1 cellular context compared by ENCODE assay signal in the genomic region with DNA sequence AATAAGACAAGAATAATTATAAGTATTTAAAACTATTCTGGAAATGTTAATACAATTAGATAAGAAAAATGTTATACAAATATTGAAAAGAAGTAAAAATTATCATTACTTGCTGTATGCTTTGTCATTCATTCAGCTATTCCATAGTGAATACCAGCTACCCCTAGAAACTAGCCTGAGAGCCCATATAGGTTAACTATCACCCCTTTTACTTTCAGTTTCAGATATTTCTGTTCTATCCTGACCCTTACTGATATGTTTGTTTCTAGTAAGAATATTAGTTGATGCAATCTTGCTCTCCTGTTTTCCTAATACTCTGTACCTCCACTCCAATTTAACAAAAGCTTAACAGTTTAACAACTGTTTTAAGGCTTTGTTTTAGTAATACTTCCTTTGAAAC.
TF ChIP-seq lines count a peak whose summit lies in the region.

No MANE protein-coding gene starts in this region.

TF ChIP-seq in IMR-90, 13 proteins besides CTCF, POLR2A, EP300 and RAD21:
- TF ChIP-seq RCOR1 (IDR thresholded peaks at IDR 0.05; ENCODE audit: insufficient replicate concordance, low read length) (no peak), FOS (IDR thresholded peaks at IDR 0.05; ENCODE audit: low read depth, low read length) (no peak), CEBPB (IDR thresholded peaks at IDR 0.05; ENCODE audit: low read depth, low read length) (no peak), MAFK (IDR thresholded peaks at IDR 0.05; ENCODE audit: low read depth, low read length) (no peak), CHD1 (IDR thresholded peaks at IDR 0.05; ENCODE audit: low read depth, low read length) (no peak), RFX5 (IDR thresholded peaks at IDR 0.05; ENCODE audit: low read depth, low read length) (no peak), NFE2L2 (IDR thresholded peaks at IDR 0.05; ENCODE audit: low read depth, low read length) (no peak), MAZ (IDR thresholded peaks at IDR 0.05; ENCODE audit: borderline replicate concordance, low read depth, low read length) (no peak), MXI1 (IDR thresholded peaks at IDR 0.05; ENCODE audit: borderline replicate concordance, low read depth, low read length) (no peak), BHLHE40 (IDR thresholded peaks at IDR 0.05; ENCODE audit: low read depth, low read length) (no peak), ELK1 (IDR thresholded peaks at IDR 0.05; ENCODE audit: borderline replicate concordance, low read depth, low read length) (no peak), SMC3 (IDR thresholded peaks at IDR 0.05; ENCODE audit: low read depth, low read length) (no peak)
- TF ChIP-seq, protein P1, sequence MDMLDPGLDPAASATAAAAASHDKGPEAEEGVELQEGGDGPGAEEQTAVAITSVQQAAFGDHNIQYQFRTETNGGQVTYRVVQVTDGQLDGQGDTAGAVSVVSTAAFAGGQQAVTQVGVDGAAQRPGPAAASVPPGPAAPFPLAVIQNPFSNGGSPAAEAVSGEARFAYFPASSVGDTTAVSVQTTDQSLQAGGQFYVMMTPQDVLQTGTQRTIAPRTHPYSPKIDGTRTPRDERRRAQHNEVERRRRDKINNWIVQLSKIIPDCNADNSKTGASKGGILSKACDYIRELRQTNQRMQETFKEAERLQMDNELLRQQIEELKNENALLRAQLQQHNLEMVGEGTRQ (IDR thresholded peaks at IDR 0.05; ENCODE audit: low read depth, low read length), result no peak
